17 cellular contexts compared by ENCODE assay signal in the genomic region with DNA sequence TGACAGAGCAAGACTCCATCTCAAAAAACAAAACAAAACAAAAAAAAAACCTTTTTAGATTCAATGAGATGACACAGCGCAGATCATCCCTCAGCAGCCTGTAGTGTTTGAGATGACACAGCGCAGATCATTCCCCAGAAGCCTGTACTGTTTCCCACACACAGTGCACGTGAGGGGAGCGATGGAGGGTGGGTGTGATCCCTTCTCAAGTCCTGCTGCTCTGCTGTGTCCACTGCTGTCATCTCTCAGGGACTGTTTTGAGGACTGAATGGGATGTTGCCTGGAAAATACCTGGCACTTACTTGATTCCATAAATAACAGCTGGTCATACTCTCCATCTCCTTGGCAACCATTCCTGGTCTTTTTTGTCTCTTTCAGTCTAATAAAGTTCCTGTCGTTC. TPM values are rescaled to one million over a fixed set of nuclear protein-coding genes. Genes with fewer than 3 reads are reported as not detected.
DNase-seq lines count a peak whose midpoint lies in the region; ATAC-seq, FAIRE-seq and TF ChIP-seq lines count a peak whose summit lies in the region.
"Had no signal": no experiment of that assay in that cellular context is flagged by ENCODE, and none has a peak within 500 bp of the region (broad histone marks: within the 10 kb centered on the region; RNA-seq: fewer than 3 reads in every experiment).

No MANE protein-coding gene starts in this region.

- H2BK15ac ChIP-seq in IMR-90 (ENCODE audit: low read depth, low read length), result no peak overlapping the region

- H3K27ac ChIP-seq in IMR-90 (ENCODE audit: insufficient read depth, low read length), result no peak overlapping the region
- no peak overlapping the region for H3K27ac ChIP-seq in K562 (ENCODE audit: extremely low read depth, low read depth, low read length)

- no peaks in the 10 kb centered on the region for H3K79me2 ChIP-seq in K562 (ENCODE audit: control insufficient read depth, insufficient read depth, low read length)

- no TSS peak for BruUV-seq in IMR-90 (replicated peaks; lab: Mats Ljungman, UMichigan)
- BruUV-seq in K562 (replicated peaks; lab: Mats Ljungman, UMichigan), result no TSS peak

- no peak overlapping the region for H2AK9ac ChIP-seq in IMR-90 (replicated peaks; ENCODE audit: low read depth, low read length, poor library complexity)

- H3K56ac ChIP-seq in IMR-90 (ENCODE audit: extremely low read depth, insufficient read depth, low read length), result no peak overlapping the region

- TF ChIP-seq CTCF in IMR-90 (conservative IDR thresholded peaks at IDR 0.05; ENCODE audit: low read depth, low read length), result no peak
- TF ChIP-seq CTCF in K562 (IDR thresholded peaks at IDR 0.05 in 2 of 3, conservative IDR thresholded peaks at IDR 0.05 in 1 of 3; ENCODE audit: insufficient read depth in 2 of 3, low read depth in 1 of 3, low read length in 3 of 3), result no peak

- TF ChIP-seq EP300 in K562 (IDR thresholded peaks at IDR 0.05; ENCODE audit: low read length), result no peak

- ATAC-seq in IMR-90 (ENCODE audit: low read depth), result no peak
- peak; percentile 13; the same call in 1 of the 3 replicates for ATAC-seq in K562
- no peak for ATAC-seq in GM18505 (IDR thresholded peaks at IDR 0.05; ENCODE audit: unreplicated experiment)
- no peak for ATAC-seq in GM18870 (IDR thresholded peaks at IDR 0.05; ENCODE audit: unreplicated experiment)
- ATAC-seq: PC-3, T-cell had no signal

- DNase-seq in NCI-H748 (lab: John Stamatoyannopoulos, UW; ENCODE audit: unreplicated experiment) (peak; percentile 10), NCI-H748 treated with DMSO at 0.1 percent for 48 hours (lab: John Stamatoyannopoulos, UW) (no peak), IMR-90 (peak; percentile 2), K562 (ENCODE audit: extremely low read depth in 1 of 4, low spot score in 3 of 4) (no peak), left kidney (ENCODE audit: low read depth, low spot score) (peak; percentile 33), HK-2 (ENCODE audit: unreplicated experiment) (no peak)
- DNase-seq: DMS153, NCI-H1105 treated with DMSO at 0.1 percent for 48 hours, NCI-H2029, NCI-H345, NCI-H69, PC-3, T-cell had no signal

- TF ChIP-seq POLR2A in IMR-90 (IDR thresholded peaks at IDR 0.05; ENCODE audit: low read depth, low read length), result no peak
- TF ChIP-seq POLR2A in K562 (conservative IDR thresholded peaks at IDR 0.05), result no peak
- no peak for TF ChIP-seq POLR2A in GM18505 (IDR thresholded peaks at IDR 0.05; ENCODE audit: borderline replicate concordance, extremely low read depth, insufficient read depth, insufficient read length)

- H4K20me1 ChIP-seq in IMR-90 (ENCODE audit: insufficient read depth, low read length) (peaks cover 3% of the 10 kb centered on the region; the same call in 1 of the 2 replicates), K562 (replicated peaks; ENCODE audit: control insufficient read depth, insufficient read depth, low read length) (peaks cover 4% of the 10 kb centered on the region; the same call in 1 of the 2 replicates)

- H2AK5ac ChIP-seq in IMR-90 (ENCODE audit: low read depth, low read length), result no peak overlapping the region

- H3K9me3 ChIP-seq in IMR-90 (ENCODE audit: control insufficient read depth, insufficient read depth, low read length) (no peaks in the 10 kb centered on the region), K562 (replicated peaks; ENCODE audit: control insufficient read depth, insufficient read depth, low read depth, low read length) (no peaks in the 10 kb centered on the region)
- H3K9me3 ChIP-seq: HAP-1 had no signal

- dilution Hi-C loops in IMR-90 (cut with HindIII; ENCODE audit: low sequenced_read_pairs, unreplicated experiment), result no loop called here

- FAIRE-seq in K562 (lab: Jason Lieb, UNC), result no peak
- FAIRE-seq: GM19239 had no signal

- H3K14ac ChIP-seq in IMR-90 (replicated peaks; ENCODE audit: low read depth, low read length), result no peak overlapping the region

- H2AFZ ChIP-seq in IMR-90 (replicated peaks; ENCODE audit: low read length, poor library complexity) (no peak overlapping the region), K562 (ENCODE audit: low read depth, low read length) (no peak overlapping the region)

- WGBS in IMR-90 (ENCODE audit: extremely low coverage in 2 of 2, insufficient read length in 1 of 2), 2 experiments, result 67% methylated on average over 1 of the region's 5 CpGs; no CpG with 5 or more reads in 1 of the 2 experiments
- 4% methylated on average over 5 of the region's 5 CpGs for WGBS in K562 (ENCODE audit: insufficient coverage, low coverage, missing lambda C conversion rate)

- H2BK120ac ChIP-seq in IMR-90 (ENCODE audit: low read depth, low read length), result no peak overlapping the region

- H3K9ac ChIP-seq in IMR-90 (ENCODE audit: low read depth, low read length), result no peak overlapping the region
- no peak overlapping the region for H3K9ac ChIP-seq in K562 (ENCODE audit: insufficient read depth in 1 of 2, low read depth in 2 of 2, low read length in 2 of 2)

- CTCF ChIA-PET in IMR-90 (lab: Yijun Ruan, JAX) (no interaction called here), K562 (lab: Yijun Ruan, JAX; ENCODE audit: low intra/inter-chr PET ratio) (interaction anchor here (0.5 kb wide), 1 partner anchor 275 kb away, joined by 3 read pairs; no protein-coding TSS in a partner anchor)

- no peak overlapping the region for H2BK20ac ChIP-seq in IMR-90 (ENCODE audit: low read depth, low read length)

- H3K4me2 ChIP-seq in IMR-90 (ENCODE audit: low read depth, low read length), result no peak overlapping the region
- no peak overlapping the region for H3K4me2 ChIP-seq in K562 (ENCODE audit: insufficient read depth, low read length)

- intact Hi-C loops in IMR-90 (cut with micrococcal nuclease), result no loop called here
- intact Hi-C loops in K562 (cut with micrococcal nuclease), result no loop called here

- H3K79me1 ChIP-seq in IMR-90 (ENCODE audit: low read depth in 1 of 2, low read length in 2 of 2), result peaks cover 6 to 16% of the 10 kb centered on the region in 2 experiments; a peak in 2 of 4 replicates

- H3K27me3 ChIP-seq in IMR-90 (ENCODE audit: control insufficient read depth, insufficient read depth, low read length) (no peaks in the 10 kb centered on the region), K562 (ENCODE audit: control insufficient read depth in 2 of 2, insufficient read depth in 2 of 2, low read length in 2 of 2) (peaks cover 27 to 53% of the 10 kb centered on the region in 2 experiments; a peak in 4 of 5 replicates)

- H3K23ac ChIP-seq in IMR-90 (ENCODE audit: low read depth, low read length), result no peak overlapping the region

- no peak overlapping the region for H4K5ac ChIP-seq in IMR-90 (ENCODE audit: low read depth, low read length)

- H3K4me1 ChIP-seq in IMR-90 (ENCODE audit: control insufficient read depth, insufficient read depth, low read length) (no peaks in the 10 kb centered on the region), K562 (replicated peaks in 1 of 2; ENCODE audit: control insufficient read depth in 2 of 2, insufficient read depth in 2 of 2, low read length in 2 of 2) (peaks cover 3 to 20% of the 10 kb centered on the region in 2 experiments; a peak in 3 of 5 replicates)
- H3K4me1 ChIP-seq: HAP-1 had no signal

- in situ Hi-C loops in IMR-90 (cut with MboI; ENCODE audit: low sequenced_read_pairs) (no loop called here), K562 (cut with MboI) (loop anchor here (10.0 kb wide), 1 partner anchor 377 kb away; no protein-coding TSS in a partner anchor)

- H4K91ac ChIP-seq in IMR-90 (ENCODE audit: insufficient read depth, low read depth, low read length), result no peak overlapping the region

- H3K36me3 ChIP-seq in IMR-90 (ENCODE audit: control insufficient read depth, insufficient read depth, low read length) (peaks cover 35% of the 10 kb centered on the region), K562 (ENCODE audit: control insufficient read depth, insufficient read depth, low read length) (no peaks in the 10 kb centered on the region)

- no peak overlapping the region for H3K4me3 ChIP-seq in IMR-90 (ENCODE audit: insufficient read depth, low read depth, low read length)
- H3K4me3 ChIP-seq in K562, result no peak overlapping the region
- H3K4me3 ChIP-seq: HAP-1 had no signal

- H3K18ac ChIP-seq in IMR-90 (ENCODE audit: low read depth, low read length), result no peak overlapping the region

- H3K4ac ChIP-seq in IMR-90 (ENCODE audit: low read depth, low read length), result no peak overlapping the region

- no peak overlapping the region for H2BK5ac ChIP-seq in IMR-90 (ENCODE audit: low read depth, low read length, poor library complexity, severe bottlenecking)

- POLR2A ChIA-PET in IMR-90 (lab: Charles Lee; ENCODE audit: unreplicated experiment), result no interaction called here
- POLR2A ChIA-PET in K562 (lab: Yijun Ruan, JAX), result interaction anchor here (1.4 kb wide), 1 partner anchor 11 kb away, joined by 7 read pairs; no protein-coding TSS in a partner anchor

- no peak overlapping the region for H4K8ac ChIP-seq in IMR-90 (ENCODE audit: low read depth in 2 of 2, low read length in 2 of 2)

- H3K9me1 ChIP-seq in IMR-90 (ENCODE audit: insufficient read depth, low read length) (no peaks in the 10 kb centered on the region; the same call in 1 of the 2 replicates), K562 (ENCODE audit: control insufficient read depth, insufficient read depth, low read length) (no peaks in the 10 kb centered on the region)

- no peak for TF ChIP-seq RAD21 in IMR-90 (IDR thresholded peaks at IDR 0.05; ENCODE audit: low read length)
- no peak for TF ChIP-seq RAD21 in K562 (CRISPR knock-in tag; conservative IDR thresholded peaks at IDR 0.05 in 1 of 2, IDR thresholded peaks at IDR 0.05 in 1 of 2)

RNA-seq across cellular contexts. Expression of gene TGOLN2, which starts 25.7 kb away (rescaled TPM):
- 57.7 and 61.7 TPM in 2 replicates for total RNA-seq in IMR-90 (2012; rRNA removed)
- polyA plus RNA-seq in IMR-90 (2012; rRNA removed), result 92.3 and 94.2 TPM in 2 replicates
- 65.8 and 82.6 TPM in 2 replicates for polyA plus RNA-seq in IMR-90 (2012; cell fraction: cytosol; rRNA removed)
- polyA plus RNA-seq in IMR-90 (2012; cell fraction: nucleus; rRNA removed; ENCODE audit: low replicate concordance), result 27.8 and 83.8 TPM in 2 replicates
- total RNA-seq in K562 (2011; cell fraction: chromatin; rRNA removed; ENCODE audit: low replicate concordance), result 117 and 121 TPM in 2 replicates
- 73.6 and 84.5 TPM in 2 replicates for total RNA-seq in K562 (2011; cell fraction: nucleolus; rRNA removed)
- total RNA-seq in K562 (2011; cell fraction: nucleoplasm; rRNA removed), result 118 and 151 TPM in 2 replicates
- total RNA-seq in K562 (2014; rRNA removed), result 35.9 and 40.7 TPM in 2 replicates
- total RNA-seq in K562 (2014; rRNA removed; fragmentation: Illumina TruSeq; extraction: Trizol), result 28.3 and 32.1 TPM in 2 replicates
- 30.7 and 31.9 TPM in 2 replicates for total RNA-seq in K562 (2015; rRNA removed; fragmentation: Illumina TruSeq; extraction: Trizol)
- total RNA-seq in K562 (2021), result 47.4 and 48.0 TPM in 2 replicates
- polyA plus RNA-seq in K562 (2011; rRNA removed), result 38.9 and 61.7 TPM in 2 replicates
- 33.8 and 36.9 TPM in 2 replicates for polyA plus RNA-seq in K562 (2011; cell fraction: cytosol; rRNA removed)
- polyA plus RNA-seq in K562 (2011; cell fraction: nucleus; rRNA removed), result 42.9 and 60.6 TPM in 2 replicates
- 35.4 and 54.6 TPM in 2 replicates for polyA plus RNA-seq in K562 (2012)
- polyA plus RNA-seq in K562 (2014; fragmentation: Illumina TruSeq; extraction: Trizol), result 60.5 and 66.5 TPM in 2 replicates
- polyA plus RNA-seq in K562 (2014; fragmentation: Nextera tagmentation; extraction: Ambion mirVana), result 10 to 100 TPM; 13.0 to 18.0 TPM
- 52.1 and 53.1 TPM in 2 replicates for polyA plus RNA-seq in K562 (2014; rRNA removed)
- 27.2 and 44.1 TPM in 2 replicates for polyA minus RNA-seq in K562 (2011; rRNA and poly(A)+ RNA removed)
- 19.2 and 19.4 TPM in 2 replicates for polyA minus RNA-seq in K562 (2011; cell fraction: cytosol; rRNA and poly(A)+ RNA removed)
- polyA minus RNA-seq in K562 (2011; cell fraction: nucleus; rRNA and poly(A)+ RNA removed), result 25.9 and 26.5 TPM in 2 replicates

RNA-seq across cellular contexts. Expression of gene RETSAT, which starts 52.2 kb away (rescaled TPM):
- 25.0 and 32.3 TPM in 2 replicates for total RNA-seq in IMR-90 (2012; rRNA removed)
- 22.8 and 25.6 TPM in 2 replicates for polyA plus RNA-seq in IMR-90 (2012; rRNA removed)
- 12.7 and 18.2 TPM in 2 replicates for polyA plus RNA-seq in IMR-90 (2012; cell fraction: cytosol; rRNA removed)
- 30.4 and 42.7 TPM in 2 replicates for polyA plus RNA-seq in IMR-90 (2012; cell fraction: nucleus; rRNA removed; ENCODE audit: low replicate concordance)
- total RNA-seq in K562 (2011; cell fraction: chromatin; rRNA removed; ENCODE audit: low replicate concordance), result 45.6 and 82.8 TPM in 2 replicates
- 68.5 and 68.6 TPM in 2 replicates for total RNA-seq in K562 (2011; cell fraction: nucleolus; rRNA removed)
- 61.2 and 66.1 TPM in 2 replicates for total RNA-seq in K562 (2011; cell fraction: nucleoplasm; rRNA removed)
- 12.3 and 15.6 TPM in 2 replicates for total RNA-seq in K562 (2014; rRNA removed)
- 13.2 and 14.4 TPM in 2 replicates for total RNA-seq in K562 (2014; rRNA removed; fragmentation: Illumina TruSeq; extraction: Trizol)
- total RNA-seq in K562 (2015; rRNA removed; fragmentation: Illumina TruSeq; extraction: Trizol), result 17.9 and 20.0 TPM in 2 replicates
- 19.5 and 20.1 TPM in 2 replicates for total RNA-seq in K562 (2021)
- 16.8 and 18.3 TPM in 2 replicates for polyA plus RNA-seq in K562 (2011; rRNA removed)
- polyA plus RNA-seq in K562 (2011; cell fraction: cytosol; rRNA removed), result 16.5 and 17.9 TPM in 2 replicates
- polyA plus RNA-seq in K562 (2011; cell fraction: nucleus; rRNA removed), result 58.2 and 61.1 TPM in 2 replicates
- polyA plus RNA-seq in K562 (2012), result 18.6 and 29.4 TPM in 2 replicates
- polyA plus RNA-seq in K562 (2014; fragmentation: Illumina TruSeq; extraction: Trizol), result 18.7 and 21.6 TPM in 2 replicates
- 1 to 10 TPM; 1.9 to 5.6 TPM for polyA plus RNA-seq in K562 (2014; fragmentation: Nextera tagmentation; extraction: Ambion mirVana)
- polyA plus RNA-seq in K562 (2014; rRNA removed), result 13.8 and 16.5 TPM in 2 replicates
- 17.0 and 18.0 TPM in 2 replicates for polyA minus RNA-seq in K562 (2011; rRNA and poly(A)+ RNA removed)
- 13.9 and 14.6 TPM in 2 replicates for polyA minus RNA-seq in K562 (2011; cell fraction: cytosol; rRNA and poly(A)+ RNA removed)
- 17.0 and 26.4 TPM in 2 replicates for polyA minus RNA-seq in K562 (2011; cell fraction: nucleus; rRNA and poly(A)+ RNA removed)

RNA-seq across cellular contexts. Expression of gene ELMOD3, which starts 52.5 kb away (rescaled TPM):
- total RNA-seq in IMR-90 (2012; rRNA removed), result 10.8 and 13.1 TPM in 2 replicates
- polyA plus RNA-seq in IMR-90 (2012; rRNA removed), result 19.2 and 20.7 TPM in 2 replicates
- 6.6 and 7.8 TPM in 2 replicates for polyA plus RNA-seq in IMR-90 (2012; cell fraction: cytosol; rRNA removed)
- polyA plus RNA-seq in IMR-90 (2012; cell fraction: nucleus; rRNA removed; ENCODE audit: low replicate concordance), result 72.0 and 88.6 TPM in 2 replicates
- total RNA-seq in K562 (2011; cell fraction: chromatin; rRNA removed; ENCODE audit: low replicate concordance), result 51.6 and 62.7 TPM in 2 replicates
- total RNA-seq in K562 (2011; cell fraction: nucleolus; rRNA removed), result 34.3 and 36.0 TPM in 2 replicates
- 37.3 and 43.5 TPM in 2 replicates for total RNA-seq in K562 (2011; cell fraction: nucleoplasm; rRNA removed)
- total RNA-seq in K562 (2014; rRNA removed), result 6.2 and 9.8 TPM in 2 replicates
- total RNA-seq in K562 (2014; rRNA removed; fragmentation: Illumina TruSeq; extraction: Trizol), result 10.5 and 11.6 TPM in 2 replicates
- 12.4 and 14.5 TPM in 2 replicates for total RNA-seq in K562 (2015; rRNA removed; fragmentation: Illumina TruSeq; extraction: Trizol)
- 7.8 and 9.2 TPM in 2 replicates for total RNA-seq in K562 (2021)
- polyA plus RNA-seq in K562 (2011; rRNA removed), result 14.5 and 18.7 TPM in 2 replicates
- 11.4 and 12.2 TPM in 2 replicates for polyA plus RNA-seq in K562 (2011; cell fraction: cytosol; rRNA removed)
- 29.7 and 49.5 TPM in 2 replicates for polyA plus RNA-seq in K562 (2011; cell fraction: nucleus; rRNA removed)
- polyA plus RNA-seq in K562 (2012), result 8.8 and 16.0 TPM in 2 replicates
- polyA plus RNA-seq in K562 (2014; fragmentation: Illumina TruSeq; extraction: Trizol), result 11.1 and 14.3 TPM in 2 replicates
- polyA plus RNA-seq in K562 (2014; fragmentation: Nextera tagmentation; extraction: Ambion mirVana), result 1 to 10 TPM; 2.7 to 6.4 TPM
- 14.5 and 14.6 TPM in 2 replicates for polyA plus RNA-seq in K562 (2014; rRNA removed)
- 11.0 and 17.1 TPM in 2 replicates for polyA minus RNA-seq in K562 (2011; rRNA and poly(A)+ RNA removed)
- polyA minus RNA-seq in K562 (2011; cell fraction: cytosol; rRNA and poly(A)+ RNA removed), result 2.5 and 4.8 TPM in 2 replicates
- 11.9 and 12.7 TPM in 2 replicates for polyA minus RNA-seq in K562 (2011; cell fraction: nucleus; rRNA and poly(A)+ RNA removed)

Comparison
In these comparisons a context has a peak if more than half of its experiments do, and no peak if none do; other contexts are left out.
1. DNase-seq: peak in NCI-H748 (single experiment), IMR-90 (single experiment) and left kidney (single experiment); none in NCI-H748 treated with DMSO at 0.1 percent for 48 hours (single experiment), K562 (0 of 4) and HK-2 (single experiment).